In genomic region chr7:71625534-71625933, GRCh38 we compare ENCODE assay signal across 19 cellular contexts.
"Had no signal": no experiment of that assay in that cellular context is flagged by ENCODE, and none has a peak within 500 bp of the region (broad histone marks: within the 10 kb centered on the region; RNA-seq: fewer than 3 reads in every experiment).

No MANE protein-coding gene starts in this region.

- ATAC-seq: activated CD8-positive, alpha-beta T cell treated with anti-CD3 and anti-CD28 coated beads, Interleukin-2, amount 10 ng/mL, durations not matched to agents 7 days and 5 days; effector memory CD8-positive, alpha-beta T cell; heart right ventricle; naive thymus-derived CD8-positive, alpha-beta T cell had no signal

- H3K36me3 ChIP-seq: ascending aorta, esophagus squamous epithelium, heart right ventricle, neutrophil, sigmoid colon, spleen, tibial artery, vagina had no signal

- DNase-seq: activated B cell treated with CpG ODN at 0.5 μM for 24 hours; activated CD4-positive, alpha-beta T cell treated with anti-CD3 and anti-CD28 coated beads, Interleukin-2, amount 10 ng/mL, durations not matched to agents 24 days and 14 days; activated CD8-positive, alpha-beta T cell treated with anti-CD3 and anti-CD28 coated beads, Interleukin-2, amount 10 ng/mL, durations not matched to agents 7 days and 5 days; activated effector memory CD4-positive, alpha-beta T cell treated with anti-CD3 and anti-CD28 coated beads, Interleukin-2, amount 50 U/mL, for 16 hours; activated naive CD4-positive, alpha-beta T cell treated with anti-CD3 and anti-CD28 coated beads, Interleukin-2, amount 50 U/mL, for 16 hours; activated T-cell treated with anti-CD3 and anti-CD28 coated beads, Interleukin-2, amount 50 U/mL, for 48 hours; effector memory CD8-positive, alpha-beta T cell; esophagus squamous epithelium; heart right ventricle; immature natural killer cell; naive thymus-derived CD8-positive, alpha-beta T cell; sigmoid colon; spleen; stimulated activated naive CD4-positive, alpha-beta T cell treated with Interleukin-2 at 50 U/mL for 16 hours; SW 1271; tibial artery had no signal

- H3K4me3 ChIP-seq: ascending aorta, esophagus squamous epithelium, heart right ventricle, sigmoid colon, spleen, tibial artery, vagina had no signal

- H3K27me3 ChIP-seq: ascending aorta, esophagus squamous epithelium, heart right ventricle, neutrophil, sigmoid colon, spleen, tibial artery, vagina had no signal

- H3K9me3 ChIP-seq: ascending aorta, esophagus squamous epithelium, heart right ventricle, neutrophil, tibial artery, vagina had no signal

- H3K27ac ChIP-seq: ascending aorta, esophagus squamous epithelium, neutrophil, spleen, tibial artery, vagina had no signal

- H3K4me1 ChIP-seq: esophagus squamous epithelium, spleen, vagina had no signal
